In the genomic region with DNA sequence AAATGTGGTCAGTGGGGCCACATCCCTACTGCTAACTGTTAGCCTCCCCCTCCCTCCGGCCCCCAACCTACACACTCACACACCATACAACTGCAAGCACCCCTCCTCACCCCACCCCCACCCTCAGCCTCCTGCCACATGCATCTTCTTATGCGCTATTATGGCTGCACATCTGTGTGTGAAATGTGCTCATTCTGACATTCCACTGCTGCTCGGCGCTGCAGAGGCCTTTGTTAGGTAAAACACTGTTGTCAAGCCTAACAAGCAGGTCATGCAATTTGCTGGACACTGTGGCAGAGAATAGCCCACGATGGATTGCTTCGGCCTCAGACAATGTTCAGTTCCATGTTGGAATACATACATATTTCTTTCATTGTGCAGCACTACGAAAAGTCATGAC, we compare ENCODE assay signal across 2 cellular contexts.
TF ChIP-seq lines count a peak whose summit lies in the region.

No MANE protein-coding gene starts in this region.

TF ChIP-seq in GM23338, 12 proteins besides CTCF, POLR2A, EP300 and RAD21 (continued from another document and continues in another):
- TF ChIP-seq EZH2phosphoT487 (IDR thresholded peaks at IDR 0.05; ENCODE audit: unreplicated experiment) (no peak), ZNF114 (CRISPR knock-in tag; IDR thresholded peaks at IDR 0.05) (no peak), ZNF331 (CRISPR knock-in tag; IDR thresholded peaks at IDR 0.05; ENCODE audit: low read depth) (no peak), STAT1 (IDR thresholded peaks at IDR 0.05; ENCODE audit: unreplicated experiment) (no peak), CREB1 (CRISPR knock-in tag; IDR thresholded peaks at IDR 0.05; ENCODE audit: low read depth) (no peak), ETS1 (IDR thresholded peaks at IDR 0.05) (no peak), JUNB (IDR thresholded peaks at IDR 0.05; ENCODE audit: unreplicated experiment) (no peak), POLR2AphosphoS5 (IDR thresholded peaks at IDR 0.05; ENCODE audit: low read depth) (no peak), EZH2 (IDR thresholded peaks at IDR 0.05; ENCODE audit: low read depth, unreplicated experiment) (no peak)
- TF ChIP-seq, protein P1, sequence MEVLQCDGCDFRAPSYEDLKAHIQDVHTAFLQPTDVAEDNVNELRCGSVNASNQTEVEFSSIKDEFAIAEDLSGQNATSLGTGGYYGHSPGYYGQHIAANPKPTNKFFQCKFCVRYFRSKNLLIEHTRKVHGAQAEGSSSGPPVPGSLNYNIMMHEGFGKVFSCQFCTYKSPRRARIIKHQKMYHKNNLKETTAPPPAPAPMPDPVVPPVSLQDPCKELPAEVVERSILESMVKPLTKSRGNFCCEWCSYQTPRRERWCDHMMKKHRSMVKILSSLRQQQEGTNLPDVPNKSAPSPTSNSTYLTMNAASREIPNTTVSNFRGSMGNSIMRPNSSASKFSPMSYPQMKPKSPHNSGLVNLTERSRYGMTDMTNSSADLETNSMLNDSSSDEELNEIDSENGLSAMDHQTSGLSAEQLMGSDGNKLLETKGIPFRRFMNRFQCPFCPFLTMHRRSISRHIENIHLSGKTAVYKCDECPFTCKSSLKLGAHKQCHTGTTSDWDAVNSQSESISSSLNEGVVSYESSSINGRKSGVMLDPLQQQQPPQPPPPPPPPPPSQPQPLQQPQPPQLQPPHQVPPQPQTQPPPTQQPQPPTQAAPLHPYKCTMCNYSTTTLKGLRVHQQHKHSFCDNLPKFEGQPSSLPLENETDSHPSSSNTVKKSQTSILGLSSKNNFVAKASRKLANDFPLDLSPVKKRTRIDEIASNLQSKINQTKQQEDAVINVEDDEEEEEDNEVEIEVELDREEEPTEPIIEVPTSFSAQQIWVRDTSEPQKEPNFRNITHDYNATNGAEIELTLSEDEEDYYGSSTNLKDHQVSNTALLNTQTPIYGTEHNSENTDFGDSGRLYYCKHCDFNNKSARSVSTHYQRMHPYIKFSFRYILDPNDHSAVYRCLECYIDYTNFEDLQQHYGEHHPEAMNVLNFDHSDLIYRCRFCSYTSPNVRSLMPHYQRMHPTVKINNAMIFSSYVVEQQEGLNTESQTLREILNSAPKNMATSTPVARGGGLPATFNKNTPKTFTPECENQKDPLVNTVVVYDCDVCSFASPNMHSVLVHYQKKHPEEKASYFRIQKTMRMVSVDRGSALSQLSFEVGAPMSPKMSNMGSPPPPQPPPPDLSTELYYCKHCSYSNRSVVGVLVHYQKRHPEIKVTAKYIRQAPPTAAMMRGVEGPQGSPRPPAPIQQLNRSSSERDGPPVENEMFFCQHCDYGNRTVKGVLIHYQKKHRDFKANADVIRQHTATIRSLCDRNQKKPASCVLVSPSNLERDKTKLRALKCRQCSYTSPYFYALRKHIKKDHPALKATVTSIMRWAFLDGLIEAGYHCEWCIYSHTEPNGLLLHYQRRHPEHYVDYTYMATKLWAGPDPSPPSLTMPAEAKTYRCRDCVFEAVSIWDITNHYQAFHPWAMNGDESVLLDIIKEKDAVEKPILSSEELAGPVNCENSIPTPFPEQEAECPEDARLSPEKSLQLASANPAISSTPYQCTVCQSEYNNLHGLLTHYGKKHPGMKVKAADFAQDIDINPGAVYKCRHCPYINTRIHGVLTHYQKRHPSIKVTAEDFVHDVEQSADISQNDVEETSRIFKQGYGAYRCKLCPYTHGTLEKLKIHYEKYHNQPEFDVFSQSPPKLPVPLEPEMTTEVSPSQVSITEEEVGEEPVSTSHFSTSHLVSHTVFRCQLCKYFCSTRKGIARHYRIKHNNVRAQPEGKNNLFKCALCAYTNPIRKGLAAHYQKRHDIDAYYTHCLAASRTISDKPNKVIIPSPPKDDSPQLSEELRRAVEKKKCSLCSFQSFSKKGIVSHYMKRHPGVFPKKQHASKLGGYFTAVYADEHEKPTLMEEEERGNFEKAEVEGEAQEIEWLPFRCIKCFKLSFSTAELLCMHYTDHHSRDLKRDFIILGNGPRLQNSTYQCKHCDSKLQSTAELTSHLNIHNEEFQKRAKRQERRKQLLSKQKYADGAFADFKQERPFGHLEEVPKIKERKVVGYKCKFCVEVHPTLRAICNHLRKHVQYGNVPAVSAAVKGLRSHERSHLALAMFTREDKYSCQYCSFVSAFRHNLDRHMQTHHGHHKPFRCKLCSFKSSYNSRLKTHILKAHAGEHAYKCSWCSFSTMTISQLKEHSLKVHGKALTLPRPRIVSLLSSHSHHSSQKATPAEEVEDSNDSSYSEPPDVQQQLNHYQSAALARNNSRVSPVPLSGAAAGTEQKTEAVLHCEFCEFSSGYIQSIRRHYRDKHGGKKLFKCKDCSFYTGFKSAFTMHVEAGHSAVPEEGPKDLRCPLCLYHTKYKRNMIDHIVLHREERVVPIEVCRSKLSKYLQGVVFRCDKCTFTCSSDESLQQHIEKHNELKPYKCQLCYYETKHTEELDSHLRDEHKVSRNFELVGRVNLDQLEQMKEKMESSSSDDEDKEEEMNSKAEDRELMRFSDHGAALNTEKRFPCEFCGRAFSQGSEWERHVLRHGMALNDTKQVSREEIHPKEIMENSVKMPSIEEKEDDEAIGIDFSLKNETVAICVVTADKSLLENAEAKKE (CRISPR knock-in tag; IDR thresholded peaks at IDR 0.05), result no peak

TF ChIP-seq in WTC11, 78 proteins besides CTCF, POLR2A, EP300 and RAD21 (continued from another document):
- TF ChIP-seq ATF1 (CRISPR knock-in tag; IDR thresholded peaks at IDR 0.05) (no peak), ZSCAN18 (CRISPR knock-in tag; IDR thresholded peaks at IDR 0.05) (no peak), KAT7 (CRISPR knock-in tag; IDR thresholded peaks at IDR 0.05; ENCODE audit: borderline replicate concordance) (no peak), ZNF121 (CRISPR knock-in tag; IDR thresholded peaks at IDR 0.05) (no peak), PRRX2 (CRISPR knock-in tag; IDR thresholded peaks at IDR 0.05) (no peak), NR2C2 (CRISPR knock-in tag; IDR thresholded peaks at IDR 0.05) (no peak), E2F4 (CRISPR knock-in tag; IDR thresholded peaks at IDR 0.05; ENCODE audit: borderline replicate concordance, low read depth) (no peak), ATF6 (CRISPR knock-in tag; IDR thresholded peaks at IDR 0.05) (no peak), ZNF396 (CRISPR knock-in tag; IDR thresholded peaks at IDR 0.05; ENCODE audit: borderline replicate concordance) (no peak), IRF2 (CRISPR knock-in tag; IDR thresholded peaks at IDR 0.05; ENCODE audit: borderline replicate concordance, low read depth) (no peak)
- TF ChIP-seq, protein P2, sequence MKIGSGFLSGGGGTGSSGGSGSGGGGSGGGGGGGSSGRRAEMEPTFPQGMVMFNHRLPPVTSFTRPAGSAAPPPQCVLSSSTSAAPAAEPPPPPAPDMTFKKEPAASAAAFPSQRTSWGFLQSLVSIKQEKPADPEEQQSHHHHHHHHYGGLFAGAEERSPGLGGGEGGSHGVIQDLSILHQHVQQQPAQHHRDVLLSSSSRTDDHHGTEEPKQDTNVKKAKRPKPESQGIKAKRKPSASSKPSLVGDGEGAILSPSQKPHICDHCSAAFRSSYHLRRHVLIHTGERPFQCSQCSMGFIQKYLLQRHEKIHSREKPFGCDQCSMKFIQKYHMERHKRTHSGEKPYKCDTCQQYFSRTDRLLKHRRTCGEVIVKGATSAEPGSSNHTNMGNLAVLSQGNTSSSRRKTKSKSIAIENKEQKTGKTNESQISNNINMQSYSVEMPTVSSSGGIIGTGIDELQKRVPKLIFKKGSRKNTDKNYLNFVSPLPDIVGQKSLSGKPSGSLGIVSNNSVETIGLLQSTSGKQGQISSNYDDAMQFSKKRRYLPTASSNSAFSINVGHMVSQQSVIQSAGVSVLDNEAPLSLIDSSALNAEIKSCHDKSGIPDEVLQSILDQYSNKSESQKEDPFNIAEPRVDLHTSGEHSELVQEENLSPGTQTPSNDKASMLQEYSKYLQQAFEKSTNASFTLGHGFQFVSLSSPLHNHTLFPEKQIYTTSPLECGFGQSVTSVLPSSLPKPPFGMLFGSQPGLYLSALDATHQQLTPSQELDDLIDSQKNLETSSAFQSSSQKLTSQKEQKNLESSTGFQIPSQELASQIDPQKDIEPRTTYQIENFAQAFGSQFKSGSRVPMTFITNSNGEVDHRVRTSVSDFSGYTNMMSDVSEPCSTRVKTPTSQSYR (CRISPR knock-in tag; IDR thresholded peaks at IDR 0.05), result no peak
TF ChIP-seq in WTC11: peak in this region for 0.
